Comparison of ENCODE assay signal across 8 cellular contexts in the genomic region with DNA sequence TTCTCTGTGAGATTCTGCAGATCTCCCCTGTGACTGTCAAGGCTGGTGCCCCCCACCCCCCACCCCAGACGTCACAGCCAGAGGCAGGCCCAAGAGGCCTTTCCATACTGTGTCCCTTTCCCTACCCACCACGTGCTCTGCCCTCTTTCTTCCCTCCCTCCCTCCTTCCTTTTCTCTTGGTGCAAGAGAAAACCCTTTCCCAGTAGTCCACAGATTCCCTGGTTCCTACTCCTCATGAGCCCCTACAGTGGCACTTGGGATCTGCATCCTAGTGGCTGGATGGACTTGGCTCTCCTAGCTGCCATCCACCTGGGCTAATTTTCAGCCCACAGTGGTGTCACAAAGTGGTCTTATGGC. TPM values are rescaled to one million over a fixed set of nuclear protein-coding genes. Genes with fewer than 3 reads are reported as not detected.
DNase-seq lines count a peak whose midpoint lies in the region; ATAC-seq and TF ChIP-seq lines count a peak whose summit lies in the region.

No MANE protein-coding gene starts in this region.

- H3K27ac Mint-ChIP-seq in stimulated activated naive CD8-positive, alpha-beta T cell treated with anti-CD3 and anti-CD28 coated beads, Interleukin-15, amount 100 ng/mL, for 72 hours: peak overlapping the region; percentile 62 to 98

- peak in 1 of 3 experiments; percentile 2 for TF ChIP-seq CTCF in esophagus muscularis mucosa (IDR thresholded peaks at IDR 0.05)

- no peak for ATAC-seq in stimulated activated naive CD8-positive, alpha-beta T cell treated with anti-CD3 and anti-CD28 coated beads, Interleukin-15, amount 100 ng/mL, for 72 hours

- H3K27ac ChIP-seq in esophagus muscularis mucosa (replicated peaks in 1 of 4): peak overlapping the region; percentile 58 to 93 (median 82)

- no peaks in the 10 kb centered on the region for H3K9me3 Mint-ChIP-seq in stimulated activated naive CD8-positive, alpha-beta T cell treated with anti-CD3 and anti-CD28 coated beads, Interleukin-15, amount 100 ng/mL, for 72 hours

- 14% methylated on average over 2 of the region's 2 CpGs for WGBS in esophagus muscularis mucosa

- no peaks in the 10 kb centered on the region for H3K27me3 ChIP-seq in esophagus muscularis mucosa

- H3K36me3 ChIP-seq in esophagus muscularis mucosa: peaks cover 0 to 5% (median 0%) of the 10 kb centered on the region in 4 donors

- peak overlapping the region in 1 of 4 donors; percentile 15 for H3K4me3 ChIP-seq in esophagus muscularis mucosa

- no peaks in the 10 kb centered on the region for H3K9me3 ChIP-seq in esophagus muscularis mucosa

- intact Hi-C loops in esophagus muscularis mucosa (cut with DNase I): no loop called here

- H3K27me3 Mint-ChIP-seq in stimulated activated naive CD8-positive, alpha-beta T cell treated with anti-CD3 and anti-CD28 coated beads, Interleukin-15, amount 100 ng/mL, for 72 hours: no peaks in the 10 kb centered on the region

- no peak for TF ChIP-seq EP300 in esophagus muscularis mucosa (IDR thresholded peaks at IDR 0.05)

- peaks cover 100% of the 10 kb centered on the region for H3K4me1 Mint-ChIP-seq in stimulated activated naive CD8-positive, alpha-beta T cell treated with anti-CD3 and anti-CD28 coated beads, Interleukin-15, amount 100 ng/mL, for 72 hours

- peak; percentile 53 for DNase-seq in SKM-1 (lab: John Stamatoyannopoulos, UW; ENCODE audit: unreplicated experiment)
- no peak for DNase-seq in SKM-1 treated with dmso at 0.1 percent for 144 hours (lab: John Stamatoyannopoulos, UW; ENCODE audit: unreplicated experiment)
- peak; percentile 35 for DNase-seq in OCI-M1 (lab: John Stamatoyannopoulos, UW)
- DNase-seq in esophagus muscularis mucosa (ENCODE audit: extremely low spot score): no peak
- no peak for DNase-seq in stimulated activated naive CD8-positive, alpha-beta T cell treated with anti-CD3 and anti-CD28 coated beads, Interleukin-15, amount 100 ng/mL, for 72 hours
- DNase-seq in amniotic stem cell (lab: John Stamatoyannopoulos, UW): no peak
- no peak for DNase-seq in SIG-M5 treated with dmso at 0.1 percent for 504 hours (lab: John Stamatoyannopoulos, UW; ENCODE audit: unreplicated experiment)
- DNase-seq in NK-92 (lab: John Stamatoyannopoulos, UW; ENCODE audit: unreplicated experiment): no peak

- H3K4me3 Mint-ChIP-seq in stimulated activated naive CD8-positive, alpha-beta T cell treated with anti-CD3 and anti-CD28 coated beads, Interleukin-15, amount 100 ng/mL, for 72 hours: peak overlapping the region; percentile 76 to 88

- H3K4me1 ChIP-seq in esophagus muscularis mucosa: peaks cover 98 to 100% (median 98%) of the 10 kb centered on the region in 4 donors

- no peak for TF ChIP-seq POLR2A in esophagus muscularis mucosa (IDR thresholded peaks at IDR 0.05; ENCODE audit: low read depth)

RNA-seq across cellular contexts. Expression of a gene that starts 35.1 kb away (rescaled TPM):
- total RNA-seq in esophagus muscularis mucosa: 100 to 1,000 TPM in 1 of 4 donors, 10 to 100 TPM in 3; 57.3 to 109 (median 74.2) TPM

Comparison
In these comparisons a context has a peak if more than half of its experiments do, and no peak if none do; other contexts are left out.
1. DNase-seq: peak in SKM-1 (single experiment) and OCI-M1 (single experiment); none in SKM-1 treated with dmso at 0.1 percent for 144 hours (single experiment), esophagus muscularis mucosa (single experiment), stimulated activated naive CD8-positive, alpha-beta T cell treated with anti-CD3 and anti-CD28 coated beads, Interleukin-15, amount 100 ng/mL, for 72 hours (0 of 2), amniotic stem cell (single experiment), SIG-M5 treated with dmso at 0.1 percent for 504 hours (single experiment) and NK-92 (single experiment).